In the genomic region with DNA sequence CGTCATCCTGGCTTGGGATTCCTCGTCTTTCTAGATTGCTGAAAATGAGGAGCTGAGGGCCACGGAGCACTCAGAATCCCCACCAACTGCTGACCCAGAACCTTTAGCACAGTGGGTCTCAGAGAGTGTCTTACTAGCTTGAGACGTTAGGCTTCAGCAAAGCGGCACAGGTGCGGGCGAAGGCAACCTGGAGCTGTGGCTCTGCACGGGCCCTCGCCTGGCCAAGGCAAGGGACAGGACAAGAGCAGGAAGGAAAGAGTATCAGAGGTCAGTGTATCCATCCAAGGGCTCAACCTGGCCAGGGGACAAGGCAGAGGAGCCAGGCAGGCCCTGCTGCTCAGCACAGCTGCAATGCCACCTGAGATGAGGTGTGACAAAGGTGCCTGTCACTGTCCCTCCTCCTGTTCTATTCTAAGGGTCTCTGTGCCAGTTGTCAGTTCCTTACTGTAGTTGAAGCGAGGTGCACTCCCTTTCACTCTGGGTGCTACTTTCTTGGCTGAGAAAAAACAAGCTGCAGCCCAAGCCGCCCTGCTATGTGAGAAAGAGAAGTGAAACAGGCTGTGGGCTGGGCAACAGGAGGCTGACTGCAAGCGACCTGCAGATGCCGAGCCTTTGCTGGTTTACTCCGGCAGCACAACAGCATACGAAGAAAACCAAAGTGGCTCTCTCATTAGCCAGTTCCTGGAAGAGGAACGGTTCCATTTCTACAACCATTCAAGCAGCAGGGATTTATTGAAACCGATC, we compare ENCODE assay signal across 8 cellular contexts. TPM values are rescaled to one million over a fixed set of nuclear protein-coding genes. Genes with fewer than 3 reads are reported as not detected.
DNase-seq lines count a peak whose midpoint lies in the region; ATAC-seq lines count a peak whose summit lies in the region.

No MANE protein-coding gene starts in this region.

- H3K4me1 Mint-ChIP-seq in activated T-helper 1 cell treated with anti-CD3 and anti-CD28 coated beads, Interleukin-12 subunit alpha, Interleukin-12 subunit beta, Interleukin-2, Interleukin-4 antibody, amounts not matched to agents 30 ng/mL and 10 ng/mL and 1 ng/mL, durations not matched to agents 14 hours and 24 hours and 36 hours (ENCODE audit: low read depth), result peaks cover 79% of the 10 kb centered on the region

- DNase-seq in CD1c-positive myeloid dendritic cell (ENCODE audit: extremely low spot score), result peak; percentile 90
- peak; percentile 64 for DNase-seq in activated T-helper 1 cell treated with anti-CD3 and anti-CD28 coated beads, Interleukin-12 subunit alpha, Interleukin-12 subunit beta, Interleukin-2, Interleukin-4 antibody, amounts not matched to agents 30 ng/mL and 10 ng/mL and 1 ng/mL, durations not matched to agents 14 hours and 24 hours and 36 hours (ENCODE audit: low spot score)
- peak; percentile 43 for DNase-seq in stimulated activated CD4-positive, alpha-beta T cell treated with anti-CD3 and anti-CD28 coated beads, Interleukin-12 subunit alpha, Interleukin-12 subunit beta, amount 100 ng/mL, for 4 hours
- no peak for DNase-seq in NK-92 treated with Interleukin-12 subunit alpha and Interleukin-12 subunit beta, amount 100 ng/mL, for 24 hours (lab: John Stamatoyannopoulos, UW)
- DNase-seq in SK-N-DZ (ENCODE audit: low spot score), result no peak
- no peak for DNase-seq in AG20443 (ENCODE audit: low spot score)

- no peaks in the 10 kb centered on the region for H3K9me3 Mint-ChIP-seq in activated T-helper 1 cell treated with anti-CD3 and anti-CD28 coated beads, Interleukin-12 subunit alpha, Interleukin-12 subunit beta, Interleukin-2, Interleukin-4 antibody, amounts not matched to agents 30 ng/mL and 10 ng/mL and 1 ng/mL, durations not matched to agents 14 hours and 24 hours and 36 hours

- ATAC-seq in GM19468 (IDR thresholded peaks at IDR 0.05; ENCODE audit: extremely low read depth, unreplicated experiment) (peak; percentile 85), HG03457 (IDR thresholded peaks at IDR 0.05; ENCODE audit: unreplicated experiment) (peak; percentile 87)

- H3K27me3 Mint-ChIP-seq in activated T-helper 1 cell treated with anti-CD3 and anti-CD28 coated beads, Interleukin-12 subunit alpha, Interleukin-12 subunit beta, Interleukin-2, Interleukin-4 antibody, amounts not matched to agents 30 ng/mL and 10 ng/mL and 1 ng/mL, durations not matched to agents 14 hours and 24 hours and 36 hours (ENCODE audit: insufficient read depth), result no peaks in the 10 kb centered on the region

- intact Hi-C loops in activated T-helper 1 cell treated with anti-CD3 and anti-CD28 coated beads, Interleukin-12 subunit alpha, Interleukin-12 subunit beta, Interleukin-2, Interleukin-4 antibody, amounts not matched to agents 30 ng/mL and 10 ng/mL and 1 ng/mL, durations not matched to agents 14 hours and 24 hours and 36 hours (cut with micrococcal nuclease), result loop anchor here (5.0 kb wide), 1 partner anchor 267 kb away; a partner anchor contains a TSS

- H3K27ac Mint-ChIP-seq in activated T-helper 1 cell treated with anti-CD3 and anti-CD28 coated beads, Interleukin-12 subunit alpha, Interleukin-12 subunit beta, Interleukin-2, Interleukin-4 antibody, amounts not matched to agents 30 ng/mL and 10 ng/mL and 1 ng/mL, durations not matched to agents 14 hours and 24 hours and 36 hours, result peak overlapping the region; percentile 86

- H3K4me3 Mint-ChIP-seq in activated T-helper 1 cell treated with anti-CD3 and anti-CD28 coated beads, Interleukin-12 subunit alpha, Interleukin-12 subunit beta, Interleukin-2, Interleukin-4 antibody, amounts not matched to agents 30 ng/mL and 10 ng/mL and 1 ng/mL, durations not matched to agents 14 hours and 24 hours and 36 hours, result peak overlapping the region; percentile 71

- H3K36me3 Mint-ChIP-seq in activated T-helper 1 cell treated with anti-CD3 and anti-CD28 coated beads, Interleukin-12 subunit alpha, Interleukin-12 subunit beta, Interleukin-2, Interleukin-4 antibody, amounts not matched to agents 30 ng/mL and 10 ng/mL and 1 ng/mL, durations not matched to agents 14 hours and 24 hours and 36 hours (ENCODE audit: low read depth), result peaks cover 4% of the 10 kb centered on the region

RNA-seq across cellular contexts. Expression of a gene that starts 33.3 kb away (rescaled TPM):
- total RNA-seq in activated T-helper 1 cell treated with anti-CD3 and anti-CD28 coated beads, Interleukin-12 subunit alpha, Interleukin-12 subunit beta, Interleukin-2, Interleukin-4 antibody, amounts not matched to agents 30 ng/mL and 10 ng/mL and 1 ng/mL, durations not matched to agents 14 hours and 24 hours and 36 hours, result 24.7 and 28.1 TPM in 2 replicates
- 5.6 and 6.2 TPM in 2 replicates for polyA plus RNA-seq in SK-N-DZ (2014; cell fraction: cytosol; rRNA removed)
- polyA plus RNA-seq in SK-N-DZ (2014; cell fraction: nucleus; rRNA removed), result 5.9 and 15.1 TPM in 2 replicates

Comparison
In these comparisons a context has a peak if more than half of its experiments do, and no peak if none do; other contexts are left out.
1. DNase-seq: peak in CD1c-positive myeloid dendritic cell (single experiment), activated T-helper 1 cell treated with anti-CD3 and anti-CD28 coated beads, Interleukin-12 subunit alpha, Interleukin-12 subunit beta, Interleukin-2, Interleukin-4 antibody, amounts not matched to agents 30 ng/mL and 10 ng/mL and 1 ng/mL, durations not matched to agents 14 hours and 24 hours and 36 hours (single experiment) and stimulated activated CD4-positive, alpha-beta T cell treated with anti-CD3 and anti-CD28 coated beads, Interleukin-12 subunit alpha, Interleukin-12 subunit beta, amount 100 ng/mL, for 4 hours (single experiment); none in NK-92 treated with Interleukin-12 subunit alpha and Interleukin-12 subunit beta, amount 100 ng/mL, for 24 hours (single experiment), SK-N-DZ (single experiment) and AG20443 (single experiment).